19 cellular contexts compared by ENCODE assay signal in genomic region chr5:141345327-141345726, GRCh38. TPM values are rescaled to one million over a fixed set of nuclear protein-coding genes. Genes with fewer than 3 reads are reported as not detected.
"Had no signal": no experiment of that assay in that cellular context is flagged by ENCODE, and none has a peak within 500 bp of the region (broad histone marks: within the 10 kb centered on the region; RNA-seq: fewer than 3 reads in every experiment).

No MANE protein-coding gene starts in this region.

- H3K27ac Mint-ChIP-seq: neural progenitor cell; stimulated activated naive B cell treated with anti-CD40 and anti-IgM and Interleukin-4, amounts not matched to agents 10 μg/mL and 1 μg/mL and 100 μg/mL, for 72 hours had no signal

- H3K4me3 ChIP-seq: colonic mucosa, lung, neural progenitor cell, upper lobe of right lung had no signal

- ATAC-seq: activated T-cell treated with anti-CD3 and anti-CD28 coated beads, Interleukin-2, amount 50 U/mL, for 4 hours; left colon; naive thymus-derived CD4-positive, alpha-beta T cell; stimulated activated naive B cell treated with anti-CD40 and anti-IgM and Interleukin-4, amounts not matched to agents 10 μg/mL and 1 μg/mL and 100 μg/mL, for 72 hours; upper lobe of right lung had no signal

- H3K27me3 ChIP-seq: colonic mucosa, neural progenitor cell had no signal

- H3K4me2 ChIP-seq: neural progenitor cell had no signal

- H3K36me3 ChIP-seq: colonic mucosa, neural progenitor cell, upper lobe of right lung had no signal

- H3K4me3 Mint-ChIP-seq: activated T-cell treated with anti-CD3 and anti-CD28 coated beads, Interleukin-2, amount 50 U/mL, for 4 hours; neural progenitor cell had no signal

- H3K4me1 ChIP-seq: colonic mucosa, neural progenitor cell, upper lobe of right lung had no signal

- H3K27ac ChIP-seq: colonic mucosa, neural progenitor cell, upper lobe of right lung had no signal

- DNase-seq: activated CD4-positive, alpha-beta T cell treated with anti-CD3 and anti-CD28 coated beads, Interleukin-2, amount 50 U/mL, for 48 hours; activated CD8-positive, alpha-beta memory T cell treated with anti-CD3 and anti-CD28 coated beads, Interleukin-2, amount 50 U/mL, for 48 hours; activated naive CD4-positive, alpha-beta T cell treated with Interleukin-2 at 50 U/mL for 16 hours; activated T-cell treated with anti-CD3 and anti-CD28 coated beads, Interleukin-2, amount 50 U/mL, for 4 hours; amygdala; colonic mucosa; heart right ventricle; left colon; naive thymus-derived CD4-positive, alpha-beta T cell; posterior cingulate gyrus; retina; stimulated activated CD4-positive, alpha-beta T cell treated with anti-CD3 and anti-CD28 coated beads, Interleukin-2, amount 100 ng/mL, for 48 hours; stimulated activated CD8-positive, alpha-beta memory T cell treated with anti-CD3 and anti-CD28 coated beads, Interleukin-4, amount 100 ng/mL, for 48 hours; stimulated activated naive B cell treated with anti-CD40 and anti-IgM and Interleukin-4, amounts not matched to agents 10 μg/mL and 1 μg/mL and 100 μg/mL, for 72 hours; T-helper 9 cell; upper lobe of right lung had no signal

- H3K9me3 ChIP-seq: colonic mucosa had no signal

- H3K4me1 Mint-ChIP-seq: neural progenitor cell; stimulated activated naive B cell treated with anti-CD40 and anti-IgM and Interleukin-4, amounts not matched to agents 10 μg/mL and 1 μg/mL and 100 μg/mL, for 72 hours had no signal

- H2AFZ ChIP-seq: neural progenitor cell had no signal

RNA-seq across cellular contexts. Expression of gene PCDHGA3, which starts 1.7 kb away (rescaled TPM):
- total RNA-seq: activated CD8-positive, alpha-beta memory T cell treated with anti-CD3 and anti-CD28 coated beads for 36 hours; activated T-cell treated with anti-CD3 and anti-CD28 coated beads, Interleukin-2, amount 50 U/mL, for 4 hours had no signal
- polyA plus RNA-seq: naive thymus-derived CD4-positive, alpha-beta T cell had no signal

RNA-seq across cellular contexts. Expression of gene PCDHGB1, which starts 4.6 kb away (rescaled TPM):
- total RNA-seq: activated CD8-positive, alpha-beta memory T cell treated with anti-CD3 and anti-CD28 coated beads for 36 hours had no signal
- polyA plus RNA-seq: naive thymus-derived CD4-positive, alpha-beta T cell had no signal

RNA-seq across cellular contexts. Expression of gene PCDHGA2, which starts 6.8 kb away (rescaled TPM):
- polyA plus RNA-seq: naive thymus-derived CD4-positive, alpha-beta T cell had no signal

RNA-seq across cellular contexts. Expression of gene PCDHGB2, which starts 14.5 kb away (rescaled TPM):
- polyA plus RNA-seq: naive thymus-derived CD4-positive, alpha-beta T cell had no signal
